Comparison of ENCODE assay signal across 8 cellular contexts in genomic region chr11:75667268-75667830, GRCh38. TPM values are rescaled to one million over a fixed set of nuclear protein-coding genes. Genes with fewer than 3 reads are reported as not detected.
DNase-seq lines count a peak whose midpoint lies in the region; ATAC-seq and TF ChIP-seq lines count a peak whose summit lies in the region.

No MANE protein-coding gene starts in this region.

- H3K27me3 Mint-ChIP-seq in activated naive CD4-positive, alpha-beta T cell treated with anti-CD3 and anti-CD28 coated beads for 36 hours (ENCODE audit: low read depth) = peaks cover 69% of the 10 kb centered on the region

- H3K27ac Mint-ChIP-seq in activated naive CD4-positive, alpha-beta T cell treated with anti-CD3 and anti-CD28 coated beads for 36 hours = no peak overlapping the region

- intact Hi-C loops in activated naive CD4-positive, alpha-beta T cell treated with anti-CD3 and anti-CD28 coated beads for 36 hours (cut with micrococcal nuclease) = no loop called here
- intact Hi-C loops in PC-3 (cut with micrococcal nuclease) (no loop called here), lower leg skin (cut with DNase I; ENCODE audit: low total_unique reads) (no loop called here)

- H3K36me3 ChIP-seq in PC-3 (ENCODE audit: low read depth, low read length) (no peaks in the 10 kb centered on the region), thoracic aorta (no peaks in the 10 kb centered on the region)

- 3 to 4% methylated on average over 12 to 30 of the region's 63 CpGs for WGBS in lower leg skin, 2 donors

- ATAC-seq in PC-3 (peak; percentile 53), thoracic aorta (ENCODE audit: insufficient number of reproducible peaks, low FRiP score, low read depth) (no peak), HG03571 (IDR thresholded peaks at IDR 0.05; ENCODE audit: unreplicated experiment) (no peak)

- H3K4me1 ChIP-seq in PC-3 (ENCODE audit: insufficient read depth, low read length) (0 out of 2 replicates have a peak, but pooled peaks cover 4% of the 10 kb centered on the region), thoracic aorta (ENCODE audit: control insufficient read depth in 1 of 2, low read depth in 2 of 2) (peaks cover 0 to 18% of the 10 kb centered on the region in 2 donors)

- no peaks in the 10 kb centered on the region for H3K36me3 Mint-ChIP-seq in activated naive CD4-positive, alpha-beta T cell treated with anti-CD3 and anti-CD28 coated beads for 36 hours (ENCODE audit: low read depth)

- no peaks in the 10 kb centered on the region for H4K20me1 ChIP-seq in PC-3 (ENCODE audit: low read length)

- H3K9me2 ChIP-seq in PC-3 (replicated peaks; ENCODE audit: low read length) = no peaks in the 10 kb centered on the region

- peak overlapping the region; percentile 34 for H3K4me3 Mint-ChIP-seq in activated naive CD4-positive, alpha-beta T cell treated with anti-CD3 and anti-CD28 coated beads for 36 hours

- H3K27ac ChIP-seq in PC-3 (ENCODE audit: low read length) (no peak overlapping the region), thoracic aorta (peak overlapping the region; percentile 53 to 65)

- H3K4me3 ChIP-seq in PC-3 (ENCODE audit: low read length) (peak overlapping the region; percentile 70), lower leg skin (ENCODE audit: low read depth, poor library complexity, severe bottlenecking) (peak overlapping the region; percentile 17), thoracic aorta (peak overlapping the region; percentile 81)

- DNase-seq in activated naive CD4-positive, alpha-beta T cell treated with anti-CD3 and anti-CD28 coated beads for 36 hours = peak; percentile 8
- no peak for DNase-seq in activated naive CD4-positive, alpha-beta T cell (lab: John Stamatoyannopoulos, UW)
- DNase-seq in PC-3 (peak; percentile 41), dermis blood vessel endothelial cell (peak; percentile 25), lower leg skin (ENCODE audit: low spot score in 2 of 2) (no peak), thoracic aorta (ENCODE audit: low spot score) (no peak)
- DNase-seq in activated effector memory CD4-positive, alpha-beta T cell treated with Interleukin-2 at 50 U/mL for 16 hours = no peak

- no peaks in the 10 kb centered on the region for H3K79me2 ChIP-seq in PC-3 (ENCODE audit: low read length)

- H3K9me3 ChIP-seq in PC-3 (ENCODE audit: low read length) (no peaks in the 10 kb centered on the region), thoracic aorta (no peaks in the 10 kb centered on the region)

- CTCF ChIA-PET in activated naive CD4-positive, alpha-beta T cell treated with anti-CD3 and anti-CD28 coated beads for 36 hours (lab: Charles Lee) = no interaction called here
- CTCF ChIA-PET in PC-3 (lab: Charles Lee) = no interaction called here

- no peaks in the 10 kb centered on the region for H3F3A ChIP-seq in PC-3 (ENCODE audit: low read length, unreplicated experiment)

- H3K9ac ChIP-seq in PC-3 (ENCODE audit: low read length) = no peak overlapping the region; the same call in 1 of the 2 replicates

- POLR2A ChIA-PET in PC-3 (lab: Charles Lee; ENCODE audit: unreplicated experiment) = no interaction called here

- peak overlapping the region; percentile 91 for H3K4me2 ChIP-seq in PC-3 (ENCODE audit: low read length)

- peak overlapping the region; percentile 88 for H2AFZ ChIP-seq in PC-3 (ENCODE audit: low read length)

- no peak for TF ChIP-seq POLR2A in lower leg skin (IDR thresholded peaks at IDR 0.05)

- TF ChIP-seq CTCF in PC-3 (conservative IDR thresholded peaks at IDR 0.05; ENCODE audit: low read depth, low read length) = peak; percentile 19; the same call in 1 of the 2 replicates
- no peak for TF ChIP-seq CTCF in lower leg skin (IDR thresholded peaks at IDR 0.05)
- no peak for TF ChIP-seq CTCF in thoracic aorta (IDR thresholded peaks at IDR 0.05)

- BruUV-seq in PC-3 (replicated peaks; lab: Mats Ljungman, UMichigan) = no TSS peak

- H3K27me3 ChIP-seq in PC-3 (ENCODE audit: low read length) (peaks cover 30% of the 10 kb centered on the region), thoracic aorta (replicated peaks; ENCODE audit: insufficient read depth) (no peaks in the 10 kb centered on the region)

- H3K9me3 Mint-ChIP-seq in activated naive CD4-positive, alpha-beta T cell treated with anti-CD3 and anti-CD28 coated beads for 36 hours = no peaks in the 10 kb centered on the region

- peaks cover 5% of the 10 kb centered on the region for H3K4me1 Mint-ChIP-seq in activated naive CD4-positive, alpha-beta T cell treated with anti-CD3 and anti-CD28 coated beads for 36 hours (ENCODE audit: low read depth)

RNA-seq across cellular contexts. Expression of gene MAP6, which starts 1.5 kb away (rescaled TPM):
- not detected for total RNA-seq in activated naive CD4-positive, alpha-beta T cell treated with anti-CD3 and anti-CD28 coated beads for 36 hours
- total RNA-seq in PC-3 (2014; rRNA removed) (0.47 and 1.3 TPM in 2 replicates), dermis blood vessel endothelial cell (0.14 and 0.51 TPM in 2 replicates), lower leg skin (10 to 100 TPM in 2 of 4 donors, 1 to 10 TPM in 2; 3.1 to 16.1 (median 10.0) TPM), thoracic aorta (10 to 100 TPM; 15.6 to 16.4 TPM)

RNA-seq across cellular contexts. Expression of gene MOGAT2, which starts 50.3 kb away (rescaled TPM):
- total RNA-seq in activated naive CD4-positive, alpha-beta T cell treated with anti-CD3 and anti-CD28 coated beads for 36 hours = not detected
- total RNA-seq in PC-3 (2014; rRNA removed) (not detected in 2 replicates), dermis blood vessel endothelial cell (not detected in 2 replicates), lower leg skin (10 to 100 TPM in 1 of 4 donors, 1 to 10 TPM in 1, under 1 TPM in 2; 0.21 to 12.6 (median 3.0) TPM), thoracic aorta (not detected)

Comparison
In these comparisons a context has a peak if more than half of its experiments do, and no peak if none do; other contexts are left out.
1. DNase-seq: peak in activated naive CD4-positive, alpha-beta T cell treated with anti-CD3 and anti-CD28 coated beads for 36 hours (single experiment), PC-3 (single experiment) and dermis blood vessel endothelial cell (single experiment); none in activated naive CD4-positive, alpha-beta T cell (0 of 4), lower leg skin (0 of 2), thoracic aorta (single experiment) and activated effector memory CD4-positive, alpha-beta T cell treated with Interleukin-2 at 50 U/mL for 16 hours (single experiment).
2. H3K4me3 ChIP-seq: peak in every context shown above with its lines; median percentile 81 in thoracic aorta; 70 in PC-3; 17 in lower leg skin.